15 cellular contexts compared by ENCODE assay signal in genomic region chrX:75957107-75957610, GRCh38.
"Had no signal": no experiment of that assay in that cellular context is flagged by ENCODE, and none has a peak within 500 bp of the region (broad histone marks: within the 10 kb centered on the region; RNA-seq: fewer than 3 reads in every experiment).

No MANE protein-coding gene starts in this region.

- DNase-seq: colonic mucosa; dermis blood vessel endothelial cell; foreskin keratinocyte; kidney; left colon; mucosa of descending colon; naive thymus-derived CD8-positive, alpha-beta T cell; ovary; right cardiac atrium; small intestine; stimulated activated CD4-positive, alpha-beta T cell treated with anti-CD3 and anti-CD28 coated beads, Interleukin-12 subunit alpha, Interleukin-12 subunit beta, amount 100 ng/mL, for 4 hours; stimulated activated naive CD4-positive, alpha-beta T cell; stomach; substantia nigra; trophoblast cell had no signal

- H3K36me3 ChIP-seq: colonic mucosa, ovary, stomach had no signal

- H3K27me3 ChIP-seq: colonic mucosa, foreskin keratinocyte, ovary had no signal

- H3K27ac Mint-ChIP-seq: naive thymus-derived CD8-positive, alpha-beta T cell had no signal

- H3K4me3 ChIP-seq: colonic mucosa, mucosa of descending colon, ovary, stomach had no signal

- H3K4me1 ChIP-seq: colonic mucosa, foreskin keratinocyte, stomach had no signal

- H3K27ac ChIP-seq: colonic mucosa, foreskin keratinocyte, ovary, stomach had no signal

- H3K4me1 Mint-ChIP-seq: naive thymus-derived CD8-positive, alpha-beta T cell had no signal

- H3K9me3 ChIP-seq: colonic mucosa, mucosa of descending colon, ovary, stomach had no signal

- ATAC-seq: foreskin keratinocyte; left colon; mucosa of descending colon; naive thymus-derived CD8-positive, alpha-beta T cell; right cardiac atrium had no signal

- H3K4me3 Mint-ChIP-seq: naive thymus-derived CD8-positive, alpha-beta T cell had no signal
